Comparison of ENCODE assay signal across 15 cellular contexts in genomic region chr16:4011225-4011939, GRCh38.
DNase-seq lines count a peak whose midpoint lies in the region; ATAC-seq and TF ChIP-seq lines count a peak whose summit lies in the region.
"Had no signal": no experiment of that assay in that cellular context is flagged by ENCODE, and none has a peak within 500 bp of the region (broad histone marks: within the 10 kb centered on the region; RNA-seq: fewer than 3 reads in every experiment).

No MANE protein-coding gene starts in this region.

- WGBS in suprapubic skin, result 83% methylated on average over 20 of the region's 20 CpGs

- no peaks in the 10 kb centered on the region for H3K9me3 Mint-ChIP-seq in Caco-2 (ENCODE audit: unreplicated experiment)
- H3K9me3 Mint-ChIP-seq in naive thymus-derived CD4-positive, alpha-beta T cell, result no peaks in the 10 kb centered on the region
- H3K9me3 Mint-ChIP-seq: activated CD4-positive, alpha-beta T cell treated with anti-CD3 and anti-CD28 coated beads, Interleukin-2, amount 10 ng/mL, durations not matched to agents 7 days and 5 days; stimulated activated naive CD8-positive, alpha-beta T cell treated with anti-CD3 and anti-CD28 coated beads, Interleukin-15, Interleukin-2, amounts not matched to agents 100 ng/mL and 50 ng/mL, for 24 hours had no signal

- TF ChIP-seq EP300 in suprapubic skin (IDR thresholded peaks at IDR 0.05), result no peak

- no peak overlapping the region for H3K27ac ChIP-seq in naive thymus-derived CD4-positive, alpha-beta T cell (ENCODE audit: low read depth, low read length)
- no peak overlapping the region for H3K27ac ChIP-seq in suprapubic skin
- H3K27ac ChIP-seq: KMS-11 had no signal

- no peaks in the 10 kb centered on the region for H3K27me3 ChIP-seq in Caco-2 (replicated peaks; ENCODE audit: control insufficient read depth, insufficient read depth, low read length)
- H3K27me3 ChIP-seq in naive thymus-derived CD4-positive, alpha-beta T cell (ENCODE audit: control insufficient read depth in 2 of 2, insufficient read depth in 2 of 2, low read length in 2 of 2), result no peaks in the 10 kb centered on the region
- no peaks in the 10 kb centered on the region for H3K27me3 ChIP-seq in suprapubic skin

- no peak for DNase-seq in Caco-2
- DNase-seq in NOMO-1 treated with dmso at 0.1 percent for 144 hours (lab: John Stamatoyannopoulos, UW; ENCODE audit: unreplicated experiment), result peak; percentile 34
- no peak for DNase-seq in epithelial cell of proximal tubule (ENCODE audit: low read depth)
- no peak for DNase-seq in naive thymus-derived CD4-positive, alpha-beta T cell
- no peak for DNase-seq in NCI-H748 treated with DMSO at 0.1 percent for 48 hours (lab: John Stamatoyannopoulos, UW)
- no peak for DNase-seq in suprapubic skin (ENCODE audit: low spot score in 2 of 2)
- DNase-seq: activated CD4-positive, alpha-beta T cell treated with anti-CD3 and anti-CD28 coated beads, Interleukin-2, amount 10 ng/mL, durations not matched to agents 7 days and 5 days; activated naive CD4-positive, alpha-beta T cell treated with anti-CD3 and anti-CD28 coated beads, Interleukin-2, amount 50 U/mL, for 16 hours; NCI-H446 treated with DMSO at 0.1 percent for 48 hours; nucleus accumbens had no signal

- peaks cover 34% of the 10 kb centered on the region for H3K4me1 Mint-ChIP-seq in Caco-2 (ENCODE audit: low read depth, unreplicated experiment)
- H3K4me1 Mint-ChIP-seq in naive thymus-derived CD4-positive, alpha-beta T cell, result peaks cover 0 to 20% (median 0%) of the 10 kb centered on the region in 7 donors
- H3K4me1 Mint-ChIP-seq: B cell had no signal

- no peak for TF ChIP-seq CTCF in Caco-2 (IDR thresholded peaks at IDR 0.05; ENCODE audit: insufficient read depth in 1 of 2, low read depth in 1 of 2, low read length in 1 of 2, severe bottlenecking in 1 of 2, unreplicated experiment in 1 of 2)
- TF ChIP-seq CTCF in epithelial cell of proximal tubule (conservative IDR thresholded peaks at IDR 0.05; ENCODE audit: low read depth, low read length), result no peak
- TF ChIP-seq CTCF in suprapubic skin (IDR thresholded peaks at IDR 0.05), result no peak

- H3K27me3 Mint-ChIP-seq in Caco-2 (ENCODE audit: insufficient read depth, unreplicated experiment), result no peaks in the 10 kb centered on the region
- H3K27me3 Mint-ChIP-seq in naive thymus-derived CD4-positive, alpha-beta T cell, result no peaks in the 10 kb centered on the region
- H3K27me3 Mint-ChIP-seq: activated CD4-positive, alpha-beta T cell treated with anti-CD3 and anti-CD28 coated beads, Interleukin-2, amount 10 ng/mL, durations not matched to agents 7 days and 5 days; stimulated activated naive CD8-positive, alpha-beta T cell treated with anti-CD3 and anti-CD28 coated beads, Interleukin-15, Interleukin-2, amounts not matched to agents 100 ng/mL and 50 ng/mL, for 24 hours had no signal

- H3K36me3 ChIP-seq in Caco-2 (ENCODE audit: control insufficient read depth, insufficient read depth, low read length), result no peaks in the 10 kb centered on the region
- H3K36me3 ChIP-seq in naive thymus-derived CD4-positive, alpha-beta T cell (ENCODE audit: control insufficient read depth in 2 of 3, insufficient read depth in 3 of 3, low read length in 3 of 3), result no peaks in the 10 kb centered on the region
- no peaks in the 10 kb centered on the region for H3K36me3 ChIP-seq in suprapubic skin

- no peak overlapping the region for H3K4me3 Mint-ChIP-seq in Caco-2 (ENCODE audit: unreplicated experiment)
- H3K4me3 Mint-ChIP-seq in naive thymus-derived CD4-positive, alpha-beta T cell, result no peak overlapping the region
- H3K4me3 Mint-ChIP-seq: activated CD4-positive, alpha-beta T cell treated with anti-CD3 and anti-CD28 coated beads, Interleukin-2, amount 10 ng/mL, durations not matched to agents 7 days and 5 days; B cell; stimulated activated naive CD8-positive, alpha-beta T cell treated with anti-CD3 and anti-CD28 coated beads, Interleukin-15, Interleukin-2, amounts not matched to agents 100 ng/mL and 50 ng/mL, for 24 hours had no signal

- H3K9me3 ChIP-seq in Caco-2, result no peaks in the 10 kb centered on the region
- no peaks in the 10 kb centered on the region for H3K9me3 ChIP-seq in naive thymus-derived CD4-positive, alpha-beta T cell (ENCODE audit: control insufficient read depth in 2 of 3, low read length in 3 of 3)
- H3K9me3 ChIP-seq in suprapubic skin, result no peaks in the 10 kb centered on the region

- H3K4me3 ChIP-seq in Caco-2 (ENCODE audit: low read depth, low read length), result no peak overlapping the region
- peak overlapping the region; percentile 32 for H3K4me3 ChIP-seq in epithelial cell of proximal tubule (ENCODE audit: low read depth, low read length)
- H3K4me3 ChIP-seq in naive thymus-derived CD4-positive, alpha-beta T cell (ENCODE audit: low read length), result no peak overlapping the region
- no peak overlapping the region for H3K4me3 ChIP-seq in suprapubic skin

- POLR2A ChIA-PET in Caco-2 (lab: Charles Lee), result interaction anchor here (0.5 to 0.9 kb wide), 2 partner anchors 242 to 262 kb away, joined by 4 to 8 read pairs; partner anchors contain the start of gene TFAP4
- POLR2A ChIA-PET in naive thymus-derived CD4-positive, alpha-beta T cell (lab: Charles Lee), result no interaction called here

- BruUV-seq in Caco-2 (replicated peaks; lab: Mats Ljungman, UMichigan), result no TSS peak

- H3K36me3 Mint-ChIP-seq in Caco-2 (ENCODE audit: insufficient read depth, unreplicated experiment), result peaks cover 22% of the 10 kb centered on the region
- H3K36me3 Mint-ChIP-seq in naive thymus-derived CD4-positive, alpha-beta T cell, result peaks cover 0 to 16% (median under 1%) of the 10 kb centered on the region in 5 donors

- no peak for TF ChIP-seq POLR2A in suprapubic skin (IDR thresholded peaks at IDR 0.05)

- H3K4me1 ChIP-seq in Caco-2 (peaks cover 32% of the 10 kb centered on the region), suprapubic skin (no peaks in the 10 kb centered on the region)
- no peaks in the 10 kb centered on the region for H3K4me1 ChIP-seq in naive thymus-derived CD4-positive, alpha-beta T cell (ENCODE audit: control insufficient read depth in 2 of 2, insufficient read depth in 2 of 2, low read length in 2 of 2)

- ATAC-seq in naive thymus-derived CD4-positive, alpha-beta T cell, result peak; percentile 68
- no peak for ATAC-seq in HG03159 (IDR thresholded peaks at IDR 0.05; ENCODE audit: unreplicated experiment)
- no peak for ATAC-seq in GM21390 (IDR thresholded peaks at IDR 0.05; ENCODE audit: unreplicated experiment)

- CTCF ChIA-PET in Caco-2 (lab: Charles Lee), result no interaction called here
- CTCF ChIA-PET in naive thymus-derived CD4-positive, alpha-beta T cell (lab: Charles Lee), result no interaction called here

- intact Hi-C loops in Caco-2 (cut with micrococcal nuclease; ENCODE audit: unreplicated experiment), result loop anchor here (10.0 kb wide), 2 partner anchors 83 to 173 kb away; no protein-coding TSS in a partner anchor
- intact Hi-C loops in naive thymus-derived CD4-positive, alpha-beta T cell (cut with micrococcal nuclease), result no loop called here

- peak overlapping the region; percentile 71 for H3K27ac Mint-ChIP-seq in Caco-2 (ENCODE audit: unreplicated experiment)
- H3K27ac Mint-ChIP-seq in naive thymus-derived CD4-positive, alpha-beta T cell, result no peak overlapping the region
- H3K27ac Mint-ChIP-seq: activated CD4-positive, alpha-beta T cell treated with anti-CD3 and anti-CD28 coated beads, Interleukin-2, amount 10 ng/mL, durations not matched to agents 7 days and 5 days; B cell; stimulated activated naive CD8-positive, alpha-beta T cell treated with anti-CD3 and anti-CD28 coated beads, Interleukin-15, Interleukin-2, amounts not matched to agents 100 ng/mL and 50 ng/mL, for 24 hours had no signal
